14 cellular contexts compared by ENCODE assay signal in the genomic region with DNA sequence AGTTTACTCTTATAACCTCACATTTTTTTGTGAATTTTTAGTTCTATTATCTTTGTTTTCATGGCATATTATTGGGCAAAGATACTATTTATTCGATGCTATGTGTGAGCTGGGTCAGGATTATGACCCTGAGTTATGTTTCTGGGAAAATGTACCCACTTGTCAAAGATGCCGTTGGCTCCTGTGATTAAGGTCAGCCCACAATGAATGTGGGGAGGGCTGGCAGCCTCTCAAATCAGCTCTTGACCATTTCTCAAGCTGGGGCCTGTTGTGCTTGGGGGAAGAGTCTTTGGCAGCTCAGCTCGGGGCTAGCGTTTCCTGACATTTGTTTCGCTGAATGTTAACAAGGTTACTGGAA.
DNase-seq lines count a peak whose midpoint lies in the region; ATAC-seq and TF ChIP-seq lines count a peak whose summit lies in the region.
"Had no signal": no experiment of that assay in that cellular context is flagged by ENCODE, and none has a peak within 500 bp of the region (broad histone marks: within the 10 kb centered on the region; RNA-seq: fewer than 3 reads in every experiment).

No MANE protein-coding gene starts in this region.

- H3K4me1 ChIP-seq in HUES48 (ENCODE audit: control insufficient read depth, insufficient read depth, low read length) (peaks cover 82% of the 10 kb centered on the region), breast epithelium (peaks cover 0 to 3% of the 10 kb centered on the region in 2 donors), iPS-20b (ENCODE audit: insufficient read depth, low read length) (peaks cover 62% of the 10 kb centered on the region; the same call in 1 of the 2 replicates), skeletal muscle tissue (ENCODE audit: control insufficient read depth in 3 of 3, insufficient read depth in 3 of 3, low read length in 3 of 3) (peaks cover 3 to 13% (median 6%) of the 10 kb centered on the region in 3 donors)
- H3K4me1 ChIP-seq: foreskin keratinocyte, prostate gland had no signal

- H3K9me3 ChIP-seq in HUES48 (ENCODE audit: control insufficient read depth, insufficient read depth, low read length) (no peaks in the 10 kb centered on the region), breast epithelium (no peaks in the 10 kb centered on the region), iPS-20b (ENCODE audit: insufficient read depth, low read depth, low read length) (no peaks in the 10 kb centered on the region), skeletal muscle tissue (ENCODE audit: control insufficient read depth in 3 of 3, low read length in 3 of 3) (no peaks in the 10 kb centered on the region)
- H3K9me3 ChIP-seq: prostate gland had no signal

- no peak for ATAC-seq in GM19397 (IDR thresholded peaks at IDR 0.05; ENCODE audit: unreplicated experiment)
- ATAC-seq: foreskin keratinocyte, left colon had no signal

- H3K4me3 ChIP-seq in HUES48 (ENCODE audit: low read depth, low read length): no peak overlapping the region
- no peak overlapping the region for H3K4me3 ChIP-seq in breast epithelium
- 0 out of 2 replicates have a peak overlapping the region, but pooled peaks have one; percentile 11 for H3K4me3 ChIP-seq in iPS-20b (ENCODE audit: low read length)
- peak overlapping the region in 1 of 3 donors; percentile 6 for H3K4me3 ChIP-seq in skeletal muscle tissue (ENCODE audit: low read length in 3 of 3)
- H3K4me3 ChIP-seq: prostate gland had no signal

- DNase-seq in breast epithelium (ENCODE audit: low spot score in 2 of 2) (no peak), hippocampal formation (lab: John Stamatoyannopoulos, UW) (no peak), medulla oblongata (ENCODE audit: extremely low spot score) (no peak), OCI-M1 (lab: John Stamatoyannopoulos, UW) (no peak)
- DNase-seq: activated CD8-positive, alpha-beta memory T cell treated with anti-CD3 and anti-CD28 coated beads, Interleukin-2, amount 50 U/mL, for 48 hours; foreskin keratinocyte; KG1; left colon; NCI-H2171 treated with DMSO at 0.1 percent for 48 hours had no signal

- H3K27ac ChIP-seq in HUES48 (ENCODE audit: low read depth, low read length): peak overlapping the region; percentile 66
- H3K27ac ChIP-seq in breast epithelium: peak overlapping the region; percentile 51 to 82
- H3K27ac ChIP-seq in iPS-20b (ENCODE audit: low read length): no peak overlapping the region
- peak overlapping the region; percentile 27 for H3K27ac ChIP-seq in skeletal muscle tissue (ENCODE audit: low read depth, low read length)
- H3K27ac ChIP-seq: foreskin keratinocyte, prostate gland had no signal

- intact Hi-C loops in breast epithelium (cut with DNase I; ENCODE audit: low total_unique reads): no loop called here

- TF ChIP-seq CTCF in breast epithelium (IDR thresholded peaks at IDR 0.05): no peak

- TF ChIP-seq POLR2A in breast epithelium (IDR thresholded peaks at IDR 0.05): no peak

- H3K36me3 ChIP-seq in HUES48 (ENCODE audit: control insufficient read depth, insufficient read depth, low read length) (peaks cover 26% of the 10 kb centered on the region), breast epithelium (no peaks in the 10 kb centered on the region), iPS-20b (ENCODE audit: insufficient read depth, low read depth, low read length) (peaks cover 29% of the 10 kb centered on the region), skeletal muscle tissue (ENCODE audit: control insufficient read depth in 3 of 3, insufficient read depth in 3 of 3, low read length in 3 of 3) (no peaks in the 10 kb centered on the region)
- H3K36me3 ChIP-seq: prostate gland had no signal

- H3K27me3 ChIP-seq in HUES48 (ENCODE audit: control insufficient read depth, insufficient read depth, low read length): no peaks in the 10 kb centered on the region
- no peaks in the 10 kb centered on the region for H3K27me3 ChIP-seq in breast epithelium
- H3K27me3 ChIP-seq in iPS-20b (ENCODE audit: insufficient read depth, low read length): no peaks in the 10 kb centered on the region
- H3K27me3 ChIP-seq in skeletal muscle tissue (ENCODE audit: control insufficient read depth in 3 of 3, insufficient read depth in 3 of 3, low read length in 3 of 3): no peaks in the 10 kb centered on the region
- H3K27me3 ChIP-seq: foreskin keratinocyte had no signal

- H3K9ac ChIP-seq in HUES48 (ENCODE audit: low read depth, low read length): no peak overlapping the region
- H3K9ac ChIP-seq in iPS-20b (ENCODE audit: low read depth, low read length): no peak overlapping the region
- H3K9ac ChIP-seq in skeletal muscle tissue (ENCODE audit: low read depth in 1 of 3, low read length in 3 of 3): no peak overlapping the region
